Comparison of ENCODE assay signal across 9 cellular contexts in genomic region chr17:54992797-54993639, GRCh38. TPM values are rescaled to one million over a fixed set of nuclear protein-coding genes. Genes with fewer than 3 reads are reported as not detected.
DNase-seq lines count a peak whose midpoint lies in the region; ATAC-seq and TF ChIP-seq lines count a peak whose summit lies in the region.
"Had no signal": no experiment of that assay in that cellular context is flagged by ENCODE, and none has a peak within 500 bp of the region (broad histone marks: within the 10 kb centered on the region; RNA-seq: fewer than 3 reads in every experiment).

No MANE protein-coding gene starts in this region.

- no peaks in the 10 kb centered on the region for H3K9me3 ChIP-seq in thyroid gland

- intact Hi-C loops in thyroid gland (cut with DNase I) = loop anchor here (5.0 kb wide), 1 partner anchor 354 kb away; no protein-coding TSS in a partner anchor

- no peak overlapping the region for H3K27ac Mint-ChIP-seq in immature natural killer cell

- no peaks in the 10 kb centered on the region for H3K4me1 Mint-ChIP-seq in immature natural killer cell
- H3K4me1 Mint-ChIP-seq: central memory CD8-positive, alpha-beta T cell had no signal

- H3K4me3 ChIP-seq in astrocyte of the cerebellum (ENCODE audit: low read depth, low read length) (no peak overlapping the region), thyroid gland (replicated peaks in 1 of 3) (no peak overlapping the region)

- no peak for TF ChIP-seq POLR2A in thyroid gland (IDR thresholded peaks at IDR 0.05)

- DNase-seq in stimulated activated naive CD4-positive, alpha-beta T cell (lab: John Stamatoyannopoulos, UW) = peak in 4 of 6 experiments; percentile 1 to 53 (median 24)
- no peak for DNase-seq in stimulated activated naive CD4-positive, alpha-beta T cell treated with Interleukin-2 at 50 U/mL for 16 hours (lab: John Stamatoyannopoulos, UW)
- peak; percentile 41 for DNase-seq in NCI-H446 treated with DMSO at 0.1 percent for 48 hours (lab: John Stamatoyannopoulos, UW)
- DNase-seq in astrocyte of the cerebellum (ENCODE audit: low read depth) = peak; percentile 35
- peak; percentile 30 to 43 (median 35) for DNase-seq in immature natural killer cell
- DNase-seq in thyroid gland = no peak
- no peak for DNase-seq in middle frontal gyrus (ENCODE audit: extremely low spot score, low spot score)

- ATAC-seq in HG03342 (IDR thresholded peaks at IDR 0.05; ENCODE audit: unreplicated experiment) = peak; percentile 69

- no peak overlapping the region for H3K27ac ChIP-seq in thyroid gland

- H3K36me3 ChIP-seq in thyroid gland = no peaks in the 10 kb centered on the region

- H3K4me1 ChIP-seq in thyroid gland = no peaks in the 10 kb centered on the region

- TF ChIP-seq CTCF in astrocyte of the cerebellum (IDR thresholded peaks at IDR 0.05; ENCODE audit: low read depth, low read length, missing control alignments) (peak; percentile 46), thyroid gland (IDR thresholded peaks at IDR 0.05) (peak in 5 of 6 experiments; percentile 32 to 73 (median 63))

- no peaks in the 10 kb centered on the region for H3K9me3 Mint-ChIP-seq in immature natural killer cell
- H3K9me3 Mint-ChIP-seq: central memory CD8-positive, alpha-beta T cell had no signal

- peaks cover 0 to 4% (median 4%) of the 10 kb centered on the region in 3 donors for H3K36me3 Mint-ChIP-seq in immature natural killer cell

- in situ Hi-C loops in astrocyte of the cerebellum (cut with HindIII; ENCODE audit: low sequenced_read_pairs) = no loop called here

- WGBS in thyroid gland, 2 donors = 85 to 86% methylated on average over 8 of the region's 8 CpGs

- no peaks in the 10 kb centered on the region for H3K27me3 Mint-ChIP-seq in immature natural killer cell (ENCODE audit: low read depth in 3 of 3)
- H3K27me3 Mint-ChIP-seq: central memory CD8-positive, alpha-beta T cell had no signal

- no peak overlapping the region for H3K4me3 Mint-ChIP-seq in immature natural killer cell
- H3K4me3 Mint-ChIP-seq: central memory CD8-positive, alpha-beta T cell had no signal

- no peaks in the 10 kb centered on the region for H3K27me3 ChIP-seq in thyroid gland

RNA-seq across cellular contexts. Expression of gene STXBP4, which starts 24.5 kb away (rescaled TPM):
- 1 to 10 TPM in 1 of 3 donors, under 1 TPM in 1, not detected in 1; 0.58 to 5.9 TPM for polyA plus RNA-seq in immature natural killer cell
- 10 to 100 TPM; 30.4 to 57.0 (median 52.8) TPM for total RNA-seq in thyroid gland

RNA-seq across cellular contexts. Expression of gene COX11, which starts 24.6 kb away (rescaled TPM):
- polyA plus RNA-seq in immature natural killer cell = 10 to 100 TPM; 45.5 to 79.6 (median 57.2) TPM
- 10 to 100 TPM; 51.5 to 75.3 (median 66.0) TPM for total RNA-seq in thyroid gland

Comparison
In these comparisons a context has a peak if more than half of its experiments do, and no peak if none do; other contexts are left out.
1. DNase-seq: peak in stimulated activated naive CD4-positive, alpha-beta T cell (4 of 6), NCI-H446 treated with DMSO at 0.1 percent for 48 hours (single experiment), astrocyte of the cerebellum (single experiment) and immature natural killer cell (3 of 3); none in stimulated activated naive CD4-positive, alpha-beta T cell treated with Interleukin-2 at 50 U/mL for 16 hours (single experiment), thyroid gland (0 of 2) and middle frontal gyrus (single experiment).